Comparison of ENCODE assay signal across 21 cellular contexts in the genomic region with DNA sequence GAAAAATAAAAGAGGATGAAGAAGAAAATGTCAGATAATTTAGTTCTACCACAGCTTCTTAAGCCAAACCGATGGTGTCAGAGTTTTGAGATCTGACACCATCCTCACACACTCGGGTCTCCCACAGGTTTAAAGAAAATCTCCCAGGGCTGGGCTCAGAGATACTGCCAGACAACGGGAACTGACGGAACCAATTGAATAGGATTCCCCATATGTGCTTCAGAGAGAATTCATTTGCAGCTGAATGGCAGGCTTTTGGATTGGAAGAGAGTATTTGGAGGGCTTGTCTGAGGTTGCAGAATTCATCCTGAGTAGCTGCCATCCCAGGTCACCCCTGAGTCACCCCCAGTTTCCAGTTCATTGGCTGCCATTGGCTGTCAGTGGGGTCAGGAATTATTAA.
A peak's percentile ranks its signal among the peaks of the same experiment; 100 is the strongest.
DNase-seq lines count a peak whose midpoint lies in the region; ATAC-seq and TF ChIP-seq lines count a peak whose summit lies in the region.
"Had no signal": no experiment of that assay in that cellular context is flagged by ENCODE, and none has a peak within 500 bp of the region (broad histone marks: within the 10 kb centered on the region; RNA-seq: fewer than 3 reads in every experiment).

No MANE protein-coding gene starts in this region.

- POLR2A ChIA-PET in WTC11 (lab: Charles Lee), result no interaction called here

- no peak overlapping the region for H3K4me3 ChIP-seq in heart left ventricle
- H3K4me3 ChIP-seq in adrenal gland, result no peak overlapping the region
- H3K4me3 ChIP-seq: K562, SJCRH30 had no signal

- ATAC-seq in heart left ventricle (peak in 1 of 4 donors; percentile 8), Right ventricle myocardium superior (ENCODE audit: poor library complexity) (no peak), WTC11 (peak; percentile 81)
- ATAC-seq: K562, PC-3 had no signal

- CTCF ChIA-PET in WTC11 (lab: Charles Lee), result interaction anchor here (0.5 to 3.3 kb wide), 8 partner anchors 29 to 323 kb away, joined by 3 to 27 read pairs (median 3); a partner anchor contains a TSS

- H3K36me3 ChIP-seq in heart left ventricle (no peaks in the 10 kb centered on the region), adrenal gland (replicated peaks in 1 of 2) (no peaks in the 10 kb centered on the region)
- H3K36me3 ChIP-seq: SJCRH30 had no signal

- TF ChIP-seq CTCF in heart left ventricle (IDR thresholded peaks at IDR 0.05) (no peak), WTC11 (IDR thresholded peaks at IDR 0.05) (no peak), adrenal gland (IDR thresholded peaks at IDR 0.05) (no peak)

- 42 to 74% (median 50%) methylated on average over 4 of the region's 4 CpGs for WGBS in heart left ventricle, 4 donors
- 37 to 79% (median 52%) methylated on average over 4 of the region's 4 CpGs for WGBS in adrenal gland, 4 donors

- TF ChIP-seq POLR2A in heart left ventricle (IDR thresholded peaks at IDR 0.05) (no peak), adrenal gland (IDR thresholded peaks at IDR 0.05) (no peak)

- peak overlapping the region in 11 of 12 donors; percentile 4 to 64 (median 30) for H3K27ac ChIP-seq in heart left ventricle
- no peak overlapping the region for H3K27ac ChIP-seq in adrenal gland
- H3K27ac ChIP-seq: 22Rv1, SJCRH30 had no signal

- intact Hi-C loops in heart left ventricle (cut with DNase I), result no loop called here
- intact Hi-C loops in Right ventricle myocardium superior (cut with DNase I), result no loop called here
- intact Hi-C loops in adrenal gland (cut with DNase I), result no loop called here

- H3K27me3 ChIP-seq in heart left ventricle (no peaks in the 10 kb centered on the region), adrenal gland (no peaks in the 10 kb centered on the region)

- H3K4me1 Mint-ChIP-seq in WTC11, result peaks cover 28% of the 10 kb centered on the region

- no peak overlapping the region for H3K4me3 Mint-ChIP-seq in WTC11
- H3K4me3 Mint-ChIP-seq: CD14-positive monocyte had no signal

- DNase-seq in heart left ventricle (no peak), Right ventricle myocardium superior (no peak), WTC11 (ENCODE audit: low spot score) (no peak), iPS-NIHi7 (ENCODE audit: extremely low spot score) (peak; percentile 65), retina (peak; percentile 60), adrenal gland (no peak), activated gamma-delta T cell (lab: John Stamatoyannopoulos, UW) (no peak), epidermal melanocyte (ENCODE audit: insufficient read length, low spot score) (no peak)
- DNase-seq: AML-193, DMS79, NCI-H1105, NCI-H1694 treated with DMSO at 0.1 percent for 48 hours, NCI-H2227 treated with DMSO at 0.1 percent for 48 hours, NCI-H510A treated with DMSO at 0.1 percent for 48 hours, NCI-H774, PC-3, RPMI8226, SJCRH30 had no signal

- peaks cover 0 to 9% (median 0%) of the 10 kb centered on the region in 12 donors for H3K9me3 ChIP-seq in heart left ventricle
- no peaks in the 10 kb centered on the region for H3K9me3 ChIP-seq in adrenal gland (replicated peaks in 1 of 3)
- H3K9me3 ChIP-seq: SJCRH30 had no signal

- H3K27me3 Mint-ChIP-seq in WTC11 (ENCODE audit: low read depth), result no peaks in the 10 kb centered on the region; the same call in 1 of the 2 replicates

- no peak overlapping the region for H3K27ac Mint-ChIP-seq in WTC11
- H3K27ac Mint-ChIP-seq: CD14-positive monocyte had no signal

- peaks cover 12% of the 10 kb centered on the region for H3K36me3 Mint-ChIP-seq in WTC11
- H3K36me3 Mint-ChIP-seq: CD14-positive monocyte had no signal

- peaks cover 17% of the 10 kb centered on the region for H3K9me3 Mint-ChIP-seq in WTC11

- peaks cover 3 to 65% (median 24%) of the 10 kb centered on the region in 12 donors for H3K4me1 ChIP-seq in heart left ventricle
- peaks cover 0 to 16% of the 10 kb centered on the region in 2 donors for H3K4me1 ChIP-seq in adrenal gland (replicated peaks in 1 of 2)
- H3K4me1 ChIP-seq: SJCRH30 had no signal

TF ChIP-seq in WTC11, 78 proteins besides CTCF, POLR2A, EP300 and RAD21 (continues in another document):
- no peak for TF ChIP-seq FOXP1 (CRISPR knock-in tag; IDR thresholded peaks at IDR 0.05; ENCODE audit: borderline replicate concordance)
- no peak for TF ChIP-seq EMX1 (CRISPR knock-in tag; IDR thresholded peaks at IDR 0.05)
- TF ChIP-seq, protein P1, sequence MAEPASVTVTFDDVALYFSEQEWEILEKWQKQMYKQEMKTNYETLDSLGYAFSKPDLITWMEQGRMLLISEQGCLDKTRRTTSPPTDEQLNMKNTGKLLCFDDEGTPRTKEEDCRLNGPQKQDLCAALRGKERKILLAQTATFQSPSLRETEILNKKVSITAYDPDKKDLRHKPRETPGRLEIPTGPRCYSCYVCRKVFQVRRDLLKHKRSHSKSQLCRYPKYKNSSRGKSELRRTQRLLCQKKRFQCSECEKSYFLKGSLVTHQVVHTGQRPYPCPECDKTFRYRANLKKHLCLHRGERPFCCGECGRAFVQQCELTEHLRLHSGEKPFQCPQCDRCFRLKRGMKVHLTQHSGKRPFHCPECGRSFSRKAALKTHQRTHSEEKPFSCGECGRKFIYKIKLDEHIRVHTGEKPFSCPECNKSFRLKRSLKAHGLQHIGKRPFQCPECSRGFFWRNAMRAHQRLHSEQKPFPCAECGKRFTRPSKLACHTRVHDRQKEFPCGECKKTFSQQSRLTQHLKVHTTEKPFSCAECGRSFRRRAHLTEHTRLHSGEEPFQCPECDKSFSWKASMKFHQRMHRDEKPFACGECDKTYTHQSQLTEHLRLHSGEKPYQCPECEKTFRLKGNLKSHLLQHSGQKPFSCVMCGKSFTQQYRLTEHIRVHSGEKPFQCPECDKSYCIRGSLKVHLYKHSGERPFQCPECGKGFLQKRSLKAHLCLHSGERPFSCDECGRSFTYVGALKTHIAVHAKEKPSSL (CRISPR knock-in tag; conservative IDR thresholded peaks at IDR 0.05), result no peak
- TF ChIP-seq, protein P2, sequence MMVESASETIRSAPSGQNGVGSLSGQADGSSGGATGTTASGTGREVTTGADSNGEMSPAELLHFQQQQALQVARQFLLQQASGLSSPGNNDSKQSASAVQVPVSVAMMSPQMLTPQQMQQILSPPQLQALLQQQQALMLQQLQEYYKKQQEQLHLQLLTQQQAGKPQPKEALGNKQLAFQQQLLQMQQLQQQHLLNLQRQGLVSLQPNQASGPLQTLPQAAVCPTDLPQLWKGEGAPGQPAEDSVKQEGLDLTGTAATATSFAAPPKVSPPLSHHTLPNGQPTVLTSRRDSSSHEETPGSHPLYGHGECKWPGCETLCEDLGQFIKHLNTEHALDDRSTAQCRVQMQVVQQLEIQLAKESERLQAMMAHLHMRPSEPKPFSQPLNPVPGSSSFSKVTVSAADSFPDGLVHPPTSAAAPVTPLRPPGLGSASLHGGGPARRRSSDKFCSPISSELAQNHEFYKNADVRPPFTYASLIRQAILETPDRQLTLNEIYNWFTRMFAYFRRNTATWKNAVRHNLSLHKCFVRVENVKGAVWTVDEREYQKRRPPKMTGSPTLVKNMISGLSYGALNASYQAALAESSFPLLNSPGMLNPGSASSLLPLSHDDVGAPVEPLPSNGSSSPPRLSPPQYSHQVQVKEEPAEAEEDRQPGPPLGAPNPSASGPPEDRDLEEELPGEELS (CRISPR knock-in tag; IDR thresholded peaks at IDR 0.05), result no peak
- TF ChIP-seq CREB1 (CRISPR knock-in tag; IDR thresholded peaks at IDR 0.05), result no peak
- TF ChIP-seq MXD4 (CRISPR knock-in tag; IDR thresholded peaks at IDR 0.05; ENCODE audit: borderline replicate concordance), result no peak
- TF ChIP-seq, protein P3, sequence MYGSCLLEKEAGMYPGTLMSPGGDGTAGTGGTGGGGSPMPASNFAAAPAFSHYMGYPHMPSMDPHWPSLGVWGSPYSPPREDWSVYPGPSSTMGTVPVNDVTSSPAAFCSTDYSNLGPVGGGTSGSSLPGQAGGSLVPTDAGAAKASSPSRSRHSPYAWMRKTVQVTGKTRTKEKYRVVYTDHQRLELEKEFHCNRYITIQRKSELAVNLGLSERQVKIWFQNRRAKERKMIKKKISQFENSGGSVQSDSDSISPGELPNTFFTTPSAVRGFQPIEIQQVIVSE (CRISPR knock-in tag; IDR thresholded peaks at IDR 0.05; ENCODE audit: borderline replicate concordance), result no peak
- TF ChIP-seq, protein P4, sequence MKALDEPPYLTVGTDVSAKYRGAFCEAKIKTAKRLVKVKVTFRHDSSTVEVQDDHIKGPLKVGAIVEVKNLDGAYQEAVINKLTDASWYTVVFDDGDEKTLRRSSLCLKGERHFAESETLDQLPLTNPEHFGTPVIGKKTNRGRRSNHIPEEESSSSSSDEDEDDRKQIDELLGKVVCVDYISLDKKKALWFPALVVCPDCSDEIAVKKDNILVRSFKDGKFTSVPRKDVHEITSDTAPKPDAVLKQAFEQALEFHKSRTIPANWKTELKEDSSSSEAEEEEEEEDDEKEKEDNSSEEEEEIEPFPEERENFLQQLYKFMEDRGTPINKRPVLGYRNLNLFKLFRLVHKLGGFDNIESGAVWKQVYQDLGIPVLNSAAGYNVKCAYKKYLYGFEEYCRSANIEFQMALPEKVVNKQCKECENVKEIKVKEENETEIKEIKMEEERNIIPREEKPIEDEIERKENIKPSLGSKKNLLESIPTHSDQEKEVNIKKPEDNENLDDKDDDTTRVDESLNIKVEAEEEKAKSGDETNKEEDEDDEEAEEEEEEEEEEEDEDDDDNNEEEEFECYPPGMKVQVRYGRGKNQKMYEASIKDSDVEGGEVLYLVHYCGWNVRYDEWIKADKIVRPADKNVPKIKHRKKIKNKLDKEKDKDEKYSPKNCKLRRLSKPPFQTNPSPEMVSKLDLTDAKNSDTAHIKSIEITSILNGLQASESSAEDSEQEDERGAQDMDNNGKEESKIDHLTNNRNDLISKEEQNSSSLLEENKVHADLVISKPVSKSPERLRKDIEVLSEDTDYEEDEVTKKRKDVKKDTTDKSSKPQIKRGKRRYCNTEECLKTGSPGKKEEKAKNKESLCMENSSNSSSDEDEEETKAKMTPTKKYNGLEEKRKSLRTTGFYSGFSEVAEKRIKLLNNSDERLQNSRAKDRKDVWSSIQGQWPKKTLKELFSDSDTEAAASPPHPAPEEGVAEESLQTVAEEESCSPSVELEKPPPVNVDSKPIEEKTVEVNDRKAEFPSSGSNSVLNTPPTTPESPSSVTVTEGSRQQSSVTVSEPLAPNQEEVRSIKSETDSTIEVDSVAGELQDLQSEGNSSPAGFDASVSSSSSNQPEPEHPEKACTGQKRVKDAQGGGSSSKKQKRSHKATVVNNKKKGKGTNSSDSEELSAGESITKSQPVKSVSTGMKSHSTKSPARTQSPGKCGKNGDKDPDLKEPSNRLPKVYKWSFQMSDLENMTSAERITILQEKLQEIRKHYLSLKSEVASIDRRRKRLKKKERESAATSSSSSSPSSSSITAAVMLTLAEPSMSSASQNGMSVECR (CRISPR knock-in tag; IDR thresholded peaks at IDR 0.05; ENCODE audit: borderline replicate concordance), result no peak
- TF ChIP-seq FOXJ3 (CRISPR knock-in tag; IDR thresholded peaks at IDR 0.05; ENCODE audit: borderline replicate concordance), result no peak
- no peak for TF ChIP-seq CBFB (CRISPR knock-in tag; IDR thresholded peaks at IDR 0.05; ENCODE audit: low read depth)
- TF ChIP-seq GTF2I (CRISPR knock-in tag; conservative IDR thresholded peaks at IDR 0.05), result no peak
- TF ChIP-seq TCF7 (CRISPR knock-in tag; IDR thresholded peaks at IDR 0.05; ENCODE audit: low read depth), result no peak
- no peak for TF ChIP-seq KAT7 (CRISPR knock-in tag; IDR thresholded peaks at IDR 0.05; ENCODE audit: borderline replicate concordance)
- no peak for TF ChIP-seq ELF4 (CRISPR knock-in tag; IDR thresholded peaks at IDR 0.05; ENCODE audit: low read depth)

Comparison
In these comparisons a context has a peak if more than half of its experiments do, and no peak if none do; other contexts are left out.
1. DNase-seq: peak in iPS-NIHi7 (single experiment) and retina (single experiment); none in heart left ventricle (0 of 5), Right ventricle myocardium superior (single experiment), WTC11 (single experiment), adrenal gland (0 of 7), activated gamma-delta T cell (single experiment) and epidermal melanocyte (single experiment).
2. H3K27ac ChIP-seq: peak in heart left ventricle (11 of 12); none in adrenal gland (0 of 5).